In genomic region chr6:122014961-122015360, GRCh38 we compare ENCODE assay signal across 21 cellular contexts.
DNase-seq lines count a peak whose midpoint lies in the region; ATAC-seq, FAIRE-seq and TF ChIP-seq lines count a peak whose summit lies in the region.
"Had no signal": no experiment of that assay in that cellular context is flagged by ENCODE, and none has a peak within 500 bp of the region (broad histone marks: within the 10 kb centered on the region; RNA-seq: fewer than 3 reads in every experiment).

No MANE protein-coding gene starts in this region.

- H3K4ac ChIP-seq in IMR-90 (ENCODE audit: low read depth, low read length), result no peak overlapping the region

- H3K79me2 ChIP-seq in osteoblast (ENCODE audit: insufficient read depth, low read length), result no peaks in the 10 kb centered on the region

- TF ChIP-seq POLR2A in IMR-90 (IDR thresholded peaks at IDR 0.05; ENCODE audit: low read depth, low read length), result no peak

- no peak overlapping the region for H2BK15ac ChIP-seq in IMR-90 (ENCODE audit: low read depth, low read length)

- dilution Hi-C loops in IMR-90 (cut with HindIII; ENCODE audit: low sequenced_read_pairs, unreplicated experiment), result no loop called here

- BruUV-seq in IMR-90 (replicated peaks; lab: Mats Ljungman, UMichigan), result no TSS peak

- no peak overlapping the region for H3K4me3 ChIP-seq in IMR-90 (ENCODE audit: insufficient read depth, low read depth, low read length)
- H3K4me3 ChIP-seq in osteoblast (ENCODE audit: insufficient read depth, low read length), result no peak overlapping the region
- H3K4me3 ChIP-seq: BLaER1, right atrium auricular region, vagina had no signal

- no peak overlapping the region for H2AK9ac ChIP-seq in IMR-90 (replicated peaks; ENCODE audit: low read depth, low read length, poor library complexity)

- peak overlapping the region; percentile 65 for H3K14ac ChIP-seq in IMR-90 (replicated peaks; ENCODE audit: low read depth, low read length)

- no peaks in the 10 kb centered on the region for H3K9me1 ChIP-seq in IMR-90 (ENCODE audit: insufficient read depth, low read length)

- POLR2A ChIA-PET in IMR-90 (lab: Charles Lee; ENCODE audit: unreplicated experiment), result interaction anchor here (1.0 kb wide), 1 partner anchor 82 kb away, joined by 4 read pairs; no protein-coding TSS in a partner anchor

- DNase-seq in Daoy (ENCODE audit: low read depth), result peak; percentile 50
- DNase-seq in IMR-90, result peak; percentile 90
- peak; percentile 22 for DNase-seq in dedifferentiated amniotic fluid mesenchymal stem cell (ENCODE audit: extremely low spot score)
- peak; percentile 27 for DNase-seq in osteoblast (ENCODE audit: insufficient read length, low spot score, missing footprints)
- no peak for DNase-seq in NOMO-1 treated with dmso at 0.1 percent for 144 hours (lab: John Stamatoyannopoulos, UW; ENCODE audit: unreplicated experiment)
- DNase-seq in SIG-M5 (lab: John Stamatoyannopoulos, UW), result no peak
- DNase-seq in D721Med (ENCODE audit: insufficient read length, low spot score), result no peak
- DNase-seq: activated CD8-positive, alpha-beta T cell treated with anti-CD3 and anti-CD28 coated beads for 36 hours; activated T-cell treated with anti-CD3 and anti-CD28 coated beads, Interleukin-2, amount 50 U/mL, for 48 hours; foreskin melanocyte; Karpas-422; NCI-H1436; NCI-H345; nucleus accumbens; stimulated activated CD4-positive, alpha-beta T cell treated with anti-CD3 and anti-CD28 coated beads, Interleukin-1b, Interleukin-23, amount 100 ng/mL, for 48 hours; WERI-Rb-1 had no signal

- H4K8ac ChIP-seq in IMR-90 (ENCODE audit: low read depth in 2 of 2, low read length in 2 of 2), result peak overlapping the region in 1 of 2 experiments; percentile 23; a peak in 2 of 4 replicates

- peak overlapping the region; percentile 94; the same call in 1 of the 2 replicates for H3K18ac ChIP-seq in IMR-90 (ENCODE audit: low read depth, low read length)

- H3K4me2 ChIP-seq in IMR-90 (ENCODE audit: low read depth, low read length), result peak overlapping the region; percentile 27; the same call in 1 of the 2 replicates
- H3K4me2 ChIP-seq in osteoblast (ENCODE audit: insufficient read depth, low read length), result peak overlapping the region; percentile 4
- H3K4me2 ChIP-seq: BLaER1 had no signal

- intact Hi-C loops in IMR-90 (cut with micrococcal nuclease), result loop anchor here (10.0 kb wide), 1 partner anchor 130 kb away; no protein-coding TSS in a partner anchor

- peak; percentile 94 for ATAC-seq in IMR-90 (ENCODE audit: low read depth)
- ATAC-seq in GM21390 (IDR thresholded peaks at IDR 0.05; ENCODE audit: unreplicated experiment), result no peak
- ATAC-seq: activated CD8-positive, alpha-beta T cell treated with anti-CD3 and anti-CD28 coated beads for 36 hours had no signal

- peak overlapping the region; percentile 75 for H2BK20ac ChIP-seq in IMR-90 (ENCODE audit: low read depth, low read length)

- H4K20me1 ChIP-seq in IMR-90 (ENCODE audit: insufficient read depth, low read length) (no peaks in the 10 kb centered on the region), osteoblast (ENCODE audit: insufficient read depth, low read length) (no peaks in the 10 kb centered on the region)
- H4K20me1 ChIP-seq: BLaER1 had no signal

- CTCF ChIA-PET in IMR-90 (lab: Yijun Ruan, JAX), result no interaction called here

- H3K9ac ChIP-seq in IMR-90 (ENCODE audit: low read depth, low read length), result no peak overlapping the region
- H3K9ac ChIP-seq: BLaER1 had no signal

- no peaks in the 10 kb centered on the region for H3K79me1 ChIP-seq in IMR-90 (ENCODE audit: low read depth in 1 of 2, low read length in 2 of 2)

- H4K5ac ChIP-seq in IMR-90 (ENCODE audit: low read depth, low read length), result peak overlapping the region; percentile 65; the same call in 1 of the 2 replicates

- H2AK5ac ChIP-seq in IMR-90 (ENCODE audit: low read depth, low read length), result no peak overlapping the region

- H3K36me3 ChIP-seq in IMR-90 (ENCODE audit: control insufficient read depth, insufficient read depth, low read length) (no peaks in the 10 kb centered on the region), osteoblast (ENCODE audit: insufficient read depth, low read length) (no peaks in the 10 kb centered on the region)
- H3K36me3 ChIP-seq: BLaER1, right atrium auricular region, vagina, WERI-Rb-1 had no signal

- peak overlapping the region; percentile 20; the same call in 1 of the 2 replicates for H3K23ac ChIP-seq in IMR-90 (ENCODE audit: low read depth, low read length)

- WGBS in IMR-90 (ENCODE audit: extremely low coverage in 2 of 2, insufficient read length in 1 of 2), 2 experiments, result no CpG with 5 or more reads among the region's 3 CpGs

- TF ChIP-seq CTCF in IMR-90 (conservative IDR thresholded peaks at IDR 0.05; ENCODE audit: low read depth, low read length) (no peak), osteoblast (IDR thresholded peaks at IDR 0.05; ENCODE audit: extremely low read depth, low read depth, low read length) (no peak), D721Med (IDR thresholded peaks at IDR 0.05; ENCODE audit: insufficient read depth, missing control alignments) (no peak)

- no peaks in the 10 kb centered on the region for H3K27me3 ChIP-seq in IMR-90 (ENCODE audit: control insufficient read depth, insufficient read depth, low read length)
- no peaks in the 10 kb centered on the region for H3K27me3 ChIP-seq in osteoblast (ENCODE audit: insufficient read depth, low read length)
- H3K27me3 ChIP-seq: BLaER1, right atrium auricular region, vagina had no signal

- no peak for TF ChIP-seq RAD21 in IMR-90 (IDR thresholded peaks at IDR 0.05; ENCODE audit: low read length)

- in situ Hi-C loops in IMR-90 (cut with MboI; ENCODE audit: low sequenced_read_pairs), result no loop called here

- no peak overlapping the region for H4K91ac ChIP-seq in IMR-90 (ENCODE audit: insufficient read depth, low read depth, low read length)

- no peak overlapping the region for H3K56ac ChIP-seq in IMR-90 (ENCODE audit: extremely low read depth, insufficient read depth, low read length)

- FAIRE-seq in D721Med (lab: Jason Lieb, UNC), result no peak
- FAIRE-seq: H54 had no signal

- no peaks in the 10 kb centered on the region for H3K9me3 ChIP-seq in IMR-90 (ENCODE audit: control insufficient read depth, insufficient read depth, low read length)
- no peaks in the 10 kb centered on the region for H3K9me3 ChIP-seq in osteoblast (ENCODE audit: low read depth, low read length)
- H3K9me3 ChIP-seq: BLaER1, right atrium auricular region, vagina had no signal

- H3K4me1 ChIP-seq in IMR-90 (ENCODE audit: control insufficient read depth, insufficient read depth, low read length), result peaks cover 2% of the 10 kb centered on the region
- H3K4me1 ChIP-seq in osteoblast (ENCODE audit: insufficient read depth, low read length), result peaks cover 17% of the 10 kb centered on the region
- H3K4me1 ChIP-seq: BLaER1, right atrium auricular region, vagina had no signal

- H3K27ac ChIP-seq in IMR-90 (ENCODE audit: insufficient read depth, low read length) (peak overlapping the region; percentile 24; the same call in 1 of the 2 replicates), osteoblast (ENCODE audit: low read depth, low read length) (peak overlapping the region; percentile 67)
- H3K27ac ChIP-seq: BLaER1, right atrium auricular region, vagina, WERI-Rb-1 had no signal

- H2AFZ ChIP-seq in IMR-90 (replicated peaks; ENCODE audit: low read length, poor library complexity) (no peak overlapping the region), osteoblast (ENCODE audit: low read length) (peak overlapping the region; percentile 58)

- H2BK5ac ChIP-seq in IMR-90 (ENCODE audit: low read depth, low read length, poor library complexity, severe bottlenecking), result peak overlapping the region; percentile 75

- H2BK120ac ChIP-seq in IMR-90 (ENCODE audit: low read depth, low read length), result peak overlapping the region; percentile 79

TF ChIP-seq in IMR-90, 13 proteins besides CTCF, POLR2A, EP300 and RAD21:
- TF ChIP-seq MXI1 (IDR thresholded peaks at IDR 0.05; ENCODE audit: borderline replicate concordance, low read depth, low read length) (no peak), CEBPB (IDR thresholded peaks at IDR 0.05; ENCODE audit: low read depth, low read length) (peak; percentile 95), CHD1 (IDR thresholded peaks at IDR 0.05; ENCODE audit: low read depth, low read length) (no peak), MAZ (IDR thresholded peaks at IDR 0.05; ENCODE audit: borderline replicate concordance, low read depth, low read length) (no peak), USF2 (IDR thresholded peaks at IDR 0.05; ENCODE audit: low read depth, low read length) (no peak), RCOR1 (IDR thresholded peaks at IDR 0.05; ENCODE audit: insufficient replicate concordance, low read length) (no peak), SMC3 (IDR thresholded peaks at IDR 0.05; ENCODE audit: low read depth, low read length) (no peak), MAFK (IDR thresholded peaks at IDR 0.05; ENCODE audit: low read depth, low read length) (peak; percentile 82), BHLHE40 (IDR thresholded peaks at IDR 0.05; ENCODE audit: low read depth, low read length) (no peak; the same call in 1 of the 2 replicates), NFE2L2 (IDR thresholded peaks at IDR 0.05; ENCODE audit: low read depth, low read length) (no peak), FOS (IDR thresholded peaks at IDR 0.05; ENCODE audit: low read depth, low read length) (0 out of 2 replicates have a peak, but pooled peaks have one; percentile 5), ELK1 (IDR thresholded peaks at IDR 0.05; ENCODE audit: borderline replicate concordance, low read depth, low read length) (no peak), RFX5 (IDR thresholded peaks at IDR 0.05; ENCODE audit: low read depth, low read length) (no peak)

Comparison
In these comparisons a context has a peak if more than half of its experiments do, and no peak if none do; other contexts are left out.
1. DNase-seq: peak in Daoy (single experiment), IMR-90 (single experiment), dedifferentiated amniotic fluid mesenchymal stem cell (single experiment) and osteoblast (single experiment); none in NOMO-1 treated with dmso at 0.1 percent for 144 hours (single experiment), SIG-M5 (single experiment) and D721Med (single experiment).